ENCODE assay signal across 13 cellular contexts in the genomic region with DNA sequence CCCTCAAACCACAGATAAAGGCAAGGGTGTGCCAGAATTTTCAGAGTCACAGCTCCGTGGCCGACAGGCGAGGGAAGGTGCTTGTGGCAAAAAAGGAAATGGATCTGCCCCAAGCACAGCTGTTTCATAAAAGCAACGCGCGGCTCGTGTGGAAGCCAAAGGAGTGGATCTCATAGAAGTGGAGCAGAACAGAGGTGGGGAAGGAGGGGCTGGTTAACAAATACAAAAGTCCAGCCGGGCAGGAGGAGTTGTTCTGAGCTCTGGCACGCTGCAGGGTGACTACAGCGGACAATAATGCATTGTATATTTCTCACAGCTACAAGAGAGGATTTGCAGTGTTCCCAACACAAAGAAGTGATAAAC.
DNase-seq lines count a peak whose midpoint lies in the region; ATAC-seq, FAIRE-seq and TF ChIP-seq lines count a peak whose summit lies in the region.
"Had no signal": no experiment of that assay in that cellular context is flagged by ENCODE, and none has a peak within 500 bp of the region (broad histone marks: within the 10 kb centered on the region; RNA-seq: fewer than 3 reads in every experiment).

No MANE protein-coding gene starts in this region.

- H3K4me1 ChIP-seq in right atrium auricular region (no peaks in the 10 kb centered on the region), neural progenitor cell (peaks cover 37% of the 10 kb centered on the region)

- H3K27ac Mint-ChIP-seq in neural progenitor cell, result peak overlapping the region; percentile 92
- no peak overlapping the region for H3K27ac Mint-ChIP-seq in activated naive CD8-positive, alpha-beta T cell treated with anti-CD3 and anti-CD28 coated beads for 36 hours

- DNase-seq in right atrium auricular region (ENCODE audit: low spot score) (peak; percentile 55), Right ventricle myocardium superior (no peak), foreskin melanocyte (peak; percentile 4), neural progenitor cell (ENCODE audit: low spot score) (no peak), ureter (ENCODE audit: low spot score) (peak; percentile 43), HTR-8/SVneo (ENCODE audit: insufficient read length, low spot score) (no peak)
- DNase-seq in activated CD8-positive, alpha-beta memory T cell treated with anti-CD3 and anti-CD28 coated beads for 24 hours, result no peak
- no peak for DNase-seq in activated naive CD8-positive, alpha-beta T cell treated with anti-CD3 and anti-CD28 coated beads for 36 hours
- DNase-seq: activated CD4-positive, alpha-beta T cell treated with anti-CD3 and anti-CD28 coated beads, Interleukin-2, amount 50 U/mL, for 4 hours; dermis blood vessel endothelial cell; GF-D8; SHP77 had no signal

- no peak overlapping the region for H3K27ac ChIP-seq in right atrium auricular region
- no peak overlapping the region for H3K27ac ChIP-seq in neural progenitor cell
- H3K27ac ChIP-seq: vagina had no signal

- no peaks in the 10 kb centered on the region for H3K79me2 ChIP-seq in neural progenitor cell (ENCODE audit: low read depth)

- peak overlapping the region; percentile 42 for H3K4me2 ChIP-seq in neural progenitor cell

- H3K27me3 ChIP-seq in right atrium auricular region, result no peaks in the 10 kb centered on the region
- H3K27me3 ChIP-seq in neural progenitor cell, result no peaks in the 10 kb centered on the region
- H3K27me3 ChIP-seq: vagina had no signal

- peaks cover 7% of the 10 kb centered on the region for H4K20me1 ChIP-seq in neural progenitor cell (ENCODE audit: low read depth)

- H2AFZ ChIP-seq in neural progenitor cell (replicated peaks), result no peak overlapping the region

- H3K36me3 Mint-ChIP-seq in neural progenitor cell, result peaks cover 1% of the 10 kb centered on the region
- peaks cover 2% of the 10 kb centered on the region for H3K36me3 Mint-ChIP-seq in activated naive CD8-positive, alpha-beta T cell treated with anti-CD3 and anti-CD28 coated beads for 36 hours

- no peak for ATAC-seq in Right ventricle myocardium superior (ENCODE audit: poor library complexity)

- TF ChIP-seq CTCF in right atrium auricular region (IDR thresholded peaks at IDR 0.05) (no peak), neural progenitor cell (IDR thresholded peaks at IDR 0.05) (no peak)

- H3K36me3 ChIP-seq in right atrium auricular region, result no peaks in the 10 kb centered on the region
- no peaks in the 10 kb centered on the region for H3K36me3 ChIP-seq in neural progenitor cell
- H3K36me3 ChIP-seq: vagina had no signal

- no peak for FAIRE-seq in HTR-8/SVneo (lab: Jason Lieb, UNC)

- peak overlapping the region; percentile 6 for H3K4me3 Mint-ChIP-seq in neural progenitor cell
- no peak overlapping the region for H3K4me3 Mint-ChIP-seq in activated naive CD8-positive, alpha-beta T cell treated with anti-CD3 and anti-CD28 coated beads for 36 hours

- peaks cover 5% of the 10 kb centered on the region for H3F3A ChIP-seq in neural progenitor cell (ENCODE audit: low read depth)

- no peak overlapping the region for H3K9ac ChIP-seq in neural progenitor cell

- intact Hi-C loops in Right ventricle myocardium superior (cut with DNase I), result no loop called here

- peaks cover 10% of the 10 kb centered on the region for H3K27me3 Mint-ChIP-seq in neural progenitor cell (ENCODE audit: insufficient read depth, low read depth)
- no peaks in the 10 kb centered on the region for H3K27me3 Mint-ChIP-seq in activated naive CD8-positive, alpha-beta T cell treated with anti-CD3 and anti-CD28 coated beads for 36 hours

- H3K9me3 ChIP-seq in right atrium auricular region (no peaks in the 10 kb centered on the region), neural progenitor cell (ENCODE audit: low read depth) (no peaks in the 10 kb centered on the region)
- H3K9me3 ChIP-seq: vagina had no signal

- peaks cover 2% of the 10 kb centered on the region for H3K9me3 Mint-ChIP-seq in neural progenitor cell
- H3K9me3 Mint-ChIP-seq in activated naive CD8-positive, alpha-beta T cell treated with anti-CD3 and anti-CD28 coated beads for 36 hours, result no peaks in the 10 kb centered on the region

- H3K4me3 ChIP-seq in right atrium auricular region, result no peak overlapping the region
- H3K4me3 ChIP-seq in neural progenitor cell, result no peak overlapping the region
- H3K4me3 ChIP-seq: vagina had no signal

- peaks cover 46% of the 10 kb centered on the region for H3K4me1 Mint-ChIP-seq in neural progenitor cell
- H3K4me1 Mint-ChIP-seq in activated naive CD8-positive, alpha-beta T cell treated with anti-CD3 and anti-CD28 coated beads for 36 hours, result peaks cover 10% of the 10 kb centered on the region

Comparison
In these comparisons a context has a peak if more than half of its experiments do, and no peak if none do; other contexts are left out.
1. DNase-seq: peak in right atrium auricular region (single experiment), foreskin melanocyte (single experiment) and ureter (single experiment); none in Right ventricle myocardium superior (single experiment), neural progenitor cell (single experiment), activated CD8-positive, alpha-beta memory T cell treated with anti-CD3 and anti-CD28 coated beads for 24 hours (single experiment), HTR-8/SVneo (single experiment) and activated naive CD8-positive, alpha-beta T cell treated with anti-CD3 and anti-CD28 coated beads for 36 hours (single experiment).